Comparison of ENCODE assay signal across 8 cellular contexts in the genomic region with DNA sequence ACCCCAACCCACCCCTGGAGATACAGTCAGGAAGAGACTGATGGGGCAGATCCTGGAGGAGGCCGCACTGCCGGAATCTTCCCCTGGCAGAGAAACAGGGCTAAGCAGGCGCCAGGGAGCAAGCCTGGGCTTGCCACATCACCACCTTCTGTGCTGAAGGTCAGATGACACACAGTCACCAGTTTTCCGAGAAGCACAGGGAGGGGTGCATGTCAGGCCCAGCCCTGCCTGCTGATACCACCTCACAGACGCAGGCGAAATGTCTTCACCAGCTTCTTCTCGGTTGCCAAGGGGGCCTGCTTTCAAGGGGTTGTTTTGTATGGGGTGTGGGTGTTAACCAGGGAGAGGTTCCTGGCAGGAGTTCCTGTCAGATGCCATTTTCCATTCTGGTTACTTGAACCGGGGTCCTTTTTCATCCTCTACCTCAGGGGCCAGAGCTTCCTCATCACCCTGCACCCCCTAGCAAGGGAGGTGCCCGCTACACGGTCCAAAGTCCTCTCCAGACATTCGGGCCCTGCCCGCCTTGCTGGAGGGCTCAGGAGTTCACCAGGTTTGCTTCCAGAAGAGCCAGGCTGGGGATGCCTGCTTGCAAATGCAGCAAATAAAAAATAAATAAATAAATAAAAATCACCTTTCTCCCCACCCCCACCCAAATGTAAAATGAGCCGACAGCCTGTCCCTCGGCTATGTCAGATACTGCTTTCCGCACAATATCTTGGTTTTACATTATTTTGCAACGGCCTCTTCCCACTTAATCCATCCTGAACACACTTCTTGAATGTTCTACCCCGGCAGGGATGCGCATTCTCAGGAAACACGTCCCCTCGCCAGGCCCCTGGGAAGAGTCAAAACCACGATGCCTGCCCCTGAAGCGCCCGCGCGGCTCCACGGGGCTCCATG. TPM values are rescaled to one million over a fixed set of nuclear protein-coding genes. Genes with fewer than 3 reads are reported as not detected.
DNase-seq lines count a peak whose midpoint lies in the region; ATAC-seq, FAIRE-seq and TF ChIP-seq lines count a peak whose summit lies in the region.

No MANE protein-coding gene starts in this region.

- TF ChIP-seq POLR2A in H1 (IDR thresholded peaks at IDR 0.05; ENCODE audit: control extremely low read depth in 1 of 2, low read depth in 2 of 2, low read length in 2 of 2), result no peak

- no peak overlapping the region for H3K23ac ChIP-seq in H1 (ENCODE audit: insufficient read length)

- POLR2A ChIA-PET in H1 (lab: Charles Lee; ENCODE audit: partially characterized antibody), result interaction anchor here (0.8 to 20.8 kb wide), 17 partner anchors 10 to 87 kb away, joined by 3 to 826 read pairs (median 6); a partner anchor contains a TSS

- H2BK120ac ChIP-seq in H1 (replicated peaks; ENCODE audit: low read depth, low read length), result peak overlapping the region; percentile 73

- H3K27ac ChIP-seq in C4-2B, result peak overlapping the region; percentile 99
- peak overlapping the region; percentile 100 for H3K27ac ChIP-seq in HL-60 (replicated peaks)
- peak overlapping the region; percentile 80 for H3K27ac ChIP-seq in H1 (ENCODE audit: low read depth, low read length)
- peak overlapping the region; percentile 99 for H3K27ac ChIP-seq in mesodermal cell (ENCODE audit: low read depth, low read length, severe bottlenecking)

- peak overlapping the region; percentile 94; the same call in 1 of the 2 replicates for H4K8ac ChIP-seq in H1 (ENCODE audit: extremely low read depth, insufficient read depth, low read length)

- H4K5ac ChIP-seq in H1 (ENCODE audit: insufficient read length, low read depth, low read length), result peak overlapping the region; percentile 75

- no peak for ATAC-seq in HG03469 (IDR thresholded peaks at IDR 0.05; ENCODE audit: unreplicated experiment)

- no peaks in the 10 kb centered on the region for H3K27me3 ChIP-seq in HL-60 (ENCODE audit: insufficient read depth, poor library complexity, severe bottlenecking)
- no peaks in the 10 kb centered on the region; a peak in 1 of 7 replicates for H3K27me3 ChIP-seq in H1 (replicated peaks in 1 of 4; ENCODE audit: control insufficient read depth in 3 of 4, extremely low read depth in 1 of 4, insufficient read depth in 3 of 4, low read length in 3 of 4)

- peak in 1 of 2 experiments; percentile 28; a peak in 1 of 3 replicates for TF ChIP-seq EP300 in H1 (IDR thresholded peaks at IDR 0.05; ENCODE audit: borderline replicate concordance in 1 of 2, low read depth in 2 of 2, low read length in 2 of 2)

- H3K4me1 ChIP-seq in H1 (replicated peaks in 1 of 4; ENCODE audit: control insufficient read depth in 3 of 4, insufficient read depth in 4 of 4, low read length in 3 of 4) (peaks cover 35 to 75% (median 48%) of the 10 kb centered on the region in 4 experiments), mesodermal cell (ENCODE audit: control insufficient read depth, insufficient read depth, low read length, poor library complexity, severe bottlenecking) (peaks cover 51% of the 10 kb centered on the region)

- no peak overlapping the region for H3K14ac ChIP-seq in H1 (ENCODE audit: insufficient read length)

- peak overlapping the region; percentile 80 for H2AK5ac ChIP-seq in H1 (ENCODE audit: low read depth, low read length)

- peak overlapping the region; percentile 62 to 85 for H3K4me2 ChIP-seq in H1 (ENCODE audit: insufficient read depth in 1 of 2, low read depth in 2 of 2, low read length in 2 of 2)

- peak overlapping the region; percentile 91 for H2BK12ac ChIP-seq in H1 (ENCODE audit: low read depth, low read length)

- H4K20me1 ChIP-seq in H1 (replicated peaks in 1 of 2; ENCODE audit: control insufficient read depth in 1 of 2, insufficient read depth in 2 of 2, low read length in 2 of 2), result peaks cover 5 to 7% of the 10 kb centered on the region in 2 experiments

- H3K18ac ChIP-seq in H1 (ENCODE audit: extremely low read depth, low read length), result peak overlapping the region; percentile 88

- H2AFZ ChIP-seq in H1 (ENCODE audit: low read length), result no peak overlapping the region

- H3K36me3 ChIP-seq in H1 (ENCODE audit: control insufficient read depth in 2 of 4, insufficient read depth in 4 of 4, low read length in 3 of 4), result no peaks in the 10 kb centered on the region
- H3K36me3 ChIP-seq in mesodermal cell (ENCODE audit: control insufficient read depth, insufficient read depth, low read length), result peaks cover 32% of the 10 kb centered on the region

- peaks cover 22% of the 10 kb centered on the region; the same call in 1 of the 2 replicates for H3K23me2 ChIP-seq in H1 (ENCODE audit: low read depth, low read length)

- peaks cover 3 to 33% of the 10 kb centered on the region in 2 experiments for H3K79me2 ChIP-seq in H1 (ENCODE audit: control insufficient read depth in 1 of 2, insufficient read depth in 2 of 2, low read length in 2 of 2)

- DNase-seq in HL-60 (ENCODE audit: low read depth in 1 of 2, low spot score in 1 of 2) (peak; percentile 85 to 94), NOMO-1 treated with dmso at 0.1 percent for 144 hours (lab: John Stamatoyannopoulos, UW; ENCODE audit: unreplicated experiment) (peak; percentile 86), H1 (ENCODE audit: low read depth in 1 of 2, low spot score in 2 of 2) (peak in 1 of 2 experiments; percentile 60)
- DNase-seq in activated CD8-positive, alpha-beta memory T cell treated with anti-CD3 and anti-CD28 coated beads, Interleukin-2, amount 50 U/mL, for 1 hour (ENCODE audit: extremely low read depth), result peak; percentile 89
- DNase-seq in stimulated activated CD8-positive, alpha-beta memory T cell treated with anti-CD3 and anti-CD28 coated beads, Interleukin-15, amount 100 ng/mL, for 1 hour (ENCODE audit: low read depth), result peak; percentile 77

- H2BK5ac ChIP-seq in H1 (ENCODE audit: low read depth, low read length), result peak overlapping the region; percentile 99

- H3K56ac ChIP-seq in H1 (replicated peaks; ENCODE audit: insufficient read length, low read depth, low read length), result peak overlapping the region; percentile 16

- H4K91ac ChIP-seq in H1 (replicated peaks; ENCODE audit: insufficient read length, low read length), result peak overlapping the region; percentile 90

- H3K4me3 ChIP-seq in HL-60 (replicated peaks; ENCODE audit: insufficient read depth, low read length), result peak overlapping the region; percentile 32
- H3K4me3 ChIP-seq in H1 (ENCODE audit: extremely low read depth in 1 of 4, insufficient read depth in 2 of 4, low read depth in 3 of 4, low read length in 4 of 4), result peak overlapping the region; percentile 43 to 70 (median 54)
- peak overlapping the region; percentile 93 for H3K4me3 ChIP-seq in mesodermal cell (ENCODE audit: extremely low read depth, insufficient read depth, low read length, poor library complexity, severe bottlenecking)

- FAIRE-seq in H1 (lab: Jason Lieb, UNC), result no peak

- no peak overlapping the region for H2BK15ac ChIP-seq in H1 (ENCODE audit: low read length)

- CTCF ChIA-PET in H1 (lab: Charles Lee; ENCODE audit: partially characterized antibody), result interaction anchor here (0.8 to 22.8 kb wide), 7 partner anchors 8 to 84 kb away, joined by 3 to 430 read pairs (median 3); no protein-coding TSS in a partner anchor

- TF ChIP-seq CTCF in C4-2B (conservative IDR thresholded peaks at IDR 0.05) (no peak), HL-60 (IDR thresholded peaks at IDR 0.05; ENCODE audit: insufficient read depth, low read length) (no peak), H1 (IDR thresholded peaks at IDR 0.05; ENCODE audit: control extremely low read depth in 1 of 3, insufficient read depth in 1 of 3, low read depth in 1 of 3, low read length in 3 of 3) (no peak)

- peak overlapping the region; percentile 87; the same call in 1 of the 2 replicates for H2BK20ac ChIP-seq in H1 (ENCODE audit: low read length)

- H3K79me1 ChIP-seq in H1 (ENCODE audit: low read depth, low read length), result peaks cover 5% of the 10 kb centered on the region; the same call in 1 of the 2 replicates

- 47% methylated on average over 26 of the region's 26 CpGs; no CpG with 5 or more reads in 1 of the 2 experiments for WGBS in H1 (ENCODE audit: extremely low coverage in 1 of 2, insufficient coverage in 1 of 2, insufficient read length in 1 of 2, insufficient replicate concordance in 2 of 2, low coverage in 1 of 2, low lambda C conversion rate in 2 of 2, missing lambda C conversion rate in 1 of 2), 2 experiments
- 27 to 30% methylated on average over 23 of the region's 26 CpGs for WGBS in mesodermal cell (ENCODE audit: insufficient coverage in 2 of 2), 2 experiments

- H3K9ac ChIP-seq in H1 (replicated peaks in 1 of 4; ENCODE audit: extremely low read depth in 1 of 4, low read depth in 3 of 4, low read length in 3 of 4), result peak overlapping the region in 3 of 4 experiments; percentile 54 to 73 (median 70); a peak in 6 of 7 replicates

- H3K9me3 ChIP-seq in H1 (ENCODE audit: insufficient read depth in 2 of 2, low read depth in 1 of 2, low read length in 1 of 2), result no peaks in the 10 kb centered on the region
- no peaks in the 10 kb centered on the region for H3K9me3 ChIP-seq in mesodermal cell (ENCODE audit: control insufficient read depth, low read length)

- no peak for TF ChIP-seq RAD21 in H1 (IDR thresholded peaks at IDR 0.05 in 1 of 2, conservative IDR thresholded peaks at IDR 0.05 in 1 of 2; ENCODE audit: low read depth in 2 of 2, low read length in 2 of 2)

- peak overlapping the region; percentile 55 for H3K4ac ChIP-seq in H1 (replicated peaks; ENCODE audit: insufficient read length, low read depth, low read length)

RNA-seq across cellular contexts. Expression of a gene that starts 1.1 kb away (rescaled TPM):
- 10.4 and 10.7 TPM in 2 replicates for total RNA-seq in H1 (2021; fragmentation: NEBNext Ultra II Directional; extraction: Animal tissue kit (Norgen Biotek cat#: 25700))
- 1.6 and 2.4 TPM in 2 replicates for polyA plus RNA-seq in H1 (2011; rRNA removed)
- 5.7 TPM for polyA plus RNA-seq in H1 (2011; cell fraction: cytosol; rRNA removed)
- polyA plus RNA-seq in H1 (2011; cell fraction: nucleus; rRNA removed), result 5.7 TPM
- 16.2 to 22.8 TPM (median 18.4 TPM) in 4 replicates for polyA plus RNA-seq in H1 (2012, experiment 1 of 2)
- polyA plus RNA-seq in H1 (2012, experiment 2 of 2), result 1.4 TPM
- 3.0 TPM for polyA plus RNA-seq in H1 (2013, experiment 1 of 2)
- 2.6 TPM for polyA plus RNA-seq in H1 (2013, experiment 2 of 2)
- 11.4 and 18.7 TPM in 2 replicates for polyA minus RNA-seq in H1 (2011; rRNA and poly(A)+ RNA removed)
- 5.7 TPM for polyA minus RNA-seq in H1 (2011; cell fraction: cytosol; rRNA and poly(A)+ RNA removed)
- polyA minus RNA-seq in H1 (2011; cell fraction: nucleus; rRNA and poly(A)+ RNA removed), result 23.0 TPM
- 32.4 TPM for polyA plus RNA-seq in mesodermal cell (2013, experiment 1 of 2)
- 28.8 TPM for polyA plus RNA-seq in mesodermal cell (2013, experiment 2 of 2)

RNA-seq across cellular contexts. Expression of a gene that starts 35.0 kb away (rescaled TPM):
- 16.7 and 19.2 TPM in 2 replicates for total RNA-seq in H1 (2021; fragmentation: NEBNext Ultra II Directional; extraction: Animal tissue kit (Norgen Biotek cat#: 25700))
- 15.0 and 23.4 TPM in 2 replicates for polyA plus RNA-seq in H1 (2011; rRNA removed)
- polyA plus RNA-seq in H1 (2011; cell fraction: cytosol; rRNA removed), result 14.8 TPM
- 26.9 TPM for polyA plus RNA-seq in H1 (2011; cell fraction: nucleus; rRNA removed)
- 8.5 to 12.7 TPM (median 10.9 TPM) in 4 replicates for polyA plus RNA-seq in H1 (2012, experiment 1 of 2)
- 10.7 TPM for polyA plus RNA-seq in H1 (2012, experiment 2 of 2)
- polyA plus RNA-seq in H1 (2013, experiment 1 of 2), result 8.6 TPM
- 7.7 TPM for polyA plus RNA-seq in H1 (2013, experiment 2 of 2)
- polyA minus RNA-seq in H1 (2011; rRNA and poly(A)+ RNA removed), result 9.5 and 15.1 TPM in 2 replicates
- 12.3 TPM for polyA minus RNA-seq in H1 (2011; cell fraction: cytosol; rRNA and poly(A)+ RNA removed)
- 14.0 TPM for polyA minus RNA-seq in H1 (2011; cell fraction: nucleus; rRNA and poly(A)+ RNA removed)
- polyA plus RNA-seq in mesodermal cell (2013, experiment 1 of 2), result 58.2 TPM
- 48.4 TPM for polyA plus RNA-seq in mesodermal cell (2013, experiment 2 of 2)

RNA-seq across cellular contexts. Expression of a gene that starts 39.0 kb away (rescaled TPM):
- total RNA-seq in H1 (2021; fragmentation: NEBNext Ultra II Directional; extraction: Animal tissue kit (Norgen Biotek cat#: 25700)), result 0.54 and 0.61 TPM in 2 replicates
- polyA plus RNA-seq in H1 (2011; rRNA removed), result 0.59 and 0.97 TPM in 2 replicates
- polyA plus RNA-seq in H1 (2011; cell fraction: cytosol; rRNA removed), result 0.76 TPM
- polyA plus RNA-seq in H1 (2011; cell fraction: nucleus; rRNA removed), result 3.3 TPM
- polyA plus RNA-seq in H1 (2012, experiment 1 of 2), result 0.67 to 1.3 TPM (median 1.0 TPM) in 4 replicates
- 0.37 TPM for polyA plus RNA-seq in H1 (2012, experiment 2 of 2)
- polyA plus RNA-seq in H1 (2013, experiment 1 of 2), result 0.95 TPM
- 1.1 TPM for polyA plus RNA-seq in H1 (2013, experiment 2 of 2)
- polyA minus RNA-seq in H1 (2011; rRNA and poly(A)+ RNA removed), result 0.20 and 0.28 TPM in 2 replicates
- not detected for polyA minus RNA-seq in H1 (2011; cell fraction: cytosol; rRNA and poly(A)+ RNA removed)
- polyA minus RNA-seq in H1 (2011; cell fraction: nucleus; rRNA and poly(A)+ RNA removed), result 0.30 TPM
- polyA plus RNA-seq in mesodermal cell (2013, experiment 1 of 2), result 2.9 TPM
- 2.6 TPM for polyA plus RNA-seq in mesodermal cell (2013, experiment 2 of 2)

Comparison
In these comparisons a context has a peak if more than half of its experiments do, and no peak if none do; other contexts are left out.
1. H3K4me3 ChIP-seq: peak in every context shown above with its lines; median percentile 93 in mesodermal cell; 54 in H1; 32 in HL-60.